In the genomic region with DNA sequence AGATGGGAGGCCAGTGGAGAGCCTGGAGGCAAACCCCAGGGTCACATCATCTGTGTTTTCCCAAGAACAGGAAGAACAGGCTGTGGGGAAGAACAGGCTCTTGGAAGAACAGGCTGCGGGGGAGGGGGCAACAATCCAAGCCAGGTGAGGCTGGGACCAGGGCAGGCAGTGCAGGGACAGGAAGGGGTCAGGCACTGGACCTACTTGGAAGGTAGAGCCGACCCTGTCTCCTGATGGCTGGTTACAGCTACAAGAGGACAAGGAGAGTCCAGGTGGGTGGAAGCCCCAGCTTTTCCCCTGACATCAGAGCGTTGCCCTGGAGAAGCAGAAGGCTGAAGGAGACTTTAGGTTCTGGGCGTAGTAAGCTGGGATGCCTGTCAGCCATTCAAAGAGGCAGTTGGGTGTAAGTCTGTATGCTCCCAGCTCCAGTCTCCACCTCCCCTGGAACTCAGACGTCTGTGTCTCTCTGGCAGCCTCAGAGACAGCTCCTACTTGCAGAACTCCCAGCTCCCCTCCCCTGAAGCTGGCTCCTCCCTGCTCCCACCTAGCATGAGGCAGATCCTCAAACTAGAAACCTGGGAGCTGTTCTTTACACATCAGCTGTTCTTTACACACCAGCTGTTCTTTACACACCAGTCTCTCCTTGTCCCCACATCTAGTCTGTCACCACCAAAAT, we compare ENCODE assay signal across 20 cellular contexts.
DNase-seq lines count a peak whose midpoint lies in the region; ATAC-seq, FAIRE-seq and TF ChIP-seq lines count a peak whose summit lies in the region.
"Had no signal": no experiment of that assay in that cellular context is flagged by ENCODE, and none has a peak within 500 bp of the region (broad histone marks: within the 10 kb centered on the region; RNA-seq: fewer than 3 reads in every experiment).

No MANE protein-coding gene starts in this region.

- CTCF ChIA-PET in Caco-2 (lab: Charles Lee) = interaction anchor here (0.6 to 1.4 kb wide), 2 partner anchors 13 to 512 kb away, joined by 3 to 7 read pairs; no protein-coding TSS in a partner anchor
- CTCF ChIA-PET in H1 (lab: Charles Lee; ENCODE audit: partially characterized antibody) = interaction anchor here (0.6 to 4.6 kb wide), 15 partner anchors 10 to 272 kb away, joined by 3 to 42 read pairs (median 4); no protein-coding TSS in a partner anchor

- H2BK120ac ChIP-seq in H1 (replicated peaks; ENCODE audit: low read depth, low read length) = no peak overlapping the region

- H3K79me2 ChIP-seq in H1 (ENCODE audit: control insufficient read depth in 1 of 2, insufficient read depth in 2 of 2, low read length in 2 of 2) = no peaks in the 10 kb centered on the region

- H3K9me3 ChIP-seq in Caco-2 (no peaks in the 10 kb centered on the region), H1 (ENCODE audit: insufficient read depth in 2 of 2, low read depth in 1 of 2, low read length in 1 of 2) (no peaks in the 10 kb centered on the region)
- H3K9me3 ChIP-seq: esophagus squamous epithelium, heart left ventricle had no signal

- no peak overlapping the region for H2BK12ac ChIP-seq in H1 (ENCODE audit: low read depth, low read length)

- H2BK5ac ChIP-seq in H1 (ENCODE audit: low read depth, low read length) = no peak overlapping the region

- H3K56ac ChIP-seq in H1 (replicated peaks; ENCODE audit: insufficient read length, low read depth, low read length) = no peak overlapping the region

- peaks cover 45% of the 10 kb centered on the region for H3K4me1 ChIP-seq in Caco-2
- H3K4me1 ChIP-seq in H1 (replicated peaks in 1 of 4; ENCODE audit: control insufficient read depth in 3 of 4, insufficient read depth in 4 of 4, low read length in 3 of 4) = peaks cover 0 to 6% (median 3%) of the 10 kb centered on the region in 4 experiments; a peak in 4 of 7 replicates

- H3K4me3 ChIP-seq in Caco-2 (ENCODE audit: low read depth, low read length) = no peak overlapping the region
- H3K4me3 ChIP-seq in H1 (ENCODE audit: extremely low read depth in 1 of 4, insufficient read depth in 2 of 4, low read depth in 3 of 4, low read length in 4 of 4) = no peak overlapping the region
- H3K4me3 ChIP-seq: esophagus squamous epithelium, heart left ventricle, K562 had no signal

- peaks cover 4% of the 10 kb centered on the region for H3K36me3 Mint-ChIP-seq in Caco-2 (ENCODE audit: insufficient read depth, unreplicated experiment)
- no peaks in the 10 kb centered on the region for H3K36me3 Mint-ChIP-seq in nephron progenitor cell (ENCODE audit: low read depth)
- H3K36me3 Mint-ChIP-seq in activated T-cell treated with anti-CD3 and anti-CD28 coated beads, Interleukin-2, amount 50 U/mL, for 24 hours (ENCODE audit: low read depth) = peaks cover 26% of the 10 kb centered on the region

- no peak overlapping the region for H3K4ac ChIP-seq in H1 (replicated peaks; ENCODE audit: insufficient read length, low read depth, low read length)

- no TSS peak for BruUV-seq in Caco-2 (replicated peaks; lab: Mats Ljungman, UMichigan)

- H3K27ac ChIP-seq in H1 (ENCODE audit: low read depth, low read length) = no peak overlapping the region
- H3K27ac ChIP-seq: esophagus squamous epithelium, heart left ventricle, HL-60 had no signal

- no peaks in the 10 kb centered on the region for H3K27me3 ChIP-seq in Caco-2 (replicated peaks; ENCODE audit: control insufficient read depth, insufficient read depth, low read length)
- H3K27me3 ChIP-seq in H1 (replicated peaks in 1 of 4; ENCODE audit: control insufficient read depth in 3 of 4, extremely low read depth in 1 of 4, insufficient read depth in 3 of 4, low read length in 3 of 4) = no peaks in the 10 kb centered on the region
- H3K27me3 ChIP-seq: esophagus squamous epithelium, heart left ventricle had no signal

- no peak overlapping the region for H4K91ac ChIP-seq in H1 (replicated peaks; ENCODE audit: insufficient read length, low read length)

- TF ChIP-seq EP300 in H1 (IDR thresholded peaks at IDR 0.05; ENCODE audit: borderline replicate concordance in 1 of 2, low read depth in 2 of 2, low read length in 2 of 2) = no peak

- no peak for TF ChIP-seq POLR2A in H1 (IDR thresholded peaks at IDR 0.05; ENCODE audit: control extremely low read depth in 1 of 2, low read depth in 2 of 2, low read length in 2 of 2)

- H2BK20ac ChIP-seq in H1 (ENCODE audit: low read length) = no peak overlapping the region

- no peaks in the 10 kb centered on the region for H3K27me3 Mint-ChIP-seq in Caco-2 (ENCODE audit: insufficient read depth, unreplicated experiment)
- peaks cover 58% of the 10 kb centered on the region for H3K27me3 Mint-ChIP-seq in nephron progenitor cell (ENCODE audit: low read depth, poor library complexity)
- no peaks in the 10 kb centered on the region for H3K27me3 Mint-ChIP-seq in activated T-cell treated with anti-CD3 and anti-CD28 coated beads, Interleukin-2, amount 50 U/mL, for 24 hours

- no peaks in the 10 kb centered on the region for H3K36me3 ChIP-seq in Caco-2 (ENCODE audit: control insufficient read depth, insufficient read depth, low read length)
- no peaks in the 10 kb centered on the region for H3K36me3 ChIP-seq in H1 (ENCODE audit: control insufficient read depth in 2 of 4, insufficient read depth in 4 of 4, low read length in 3 of 4)

- H4K20me1 ChIP-seq in H1 (replicated peaks in 1 of 2; ENCODE audit: control insufficient read depth in 1 of 2, insufficient read depth in 2 of 2, low read length in 2 of 2) = peaks cover 0 to 1% of the 10 kb centered on the region in 2 experiments

- H2AK5ac ChIP-seq in H1 (ENCODE audit: low read depth, low read length) = peak overlapping the region; percentile 59; the same call in 1 of the 2 replicates

- no peak for TF ChIP-seq CTCF in Caco-2 (IDR thresholded peaks at IDR 0.05; ENCODE audit: insufficient read depth in 1 of 2, low read depth in 1 of 2, low read length in 1 of 2, severe bottlenecking in 1 of 2, unreplicated experiment in 1 of 2)
- no peak for TF ChIP-seq CTCF in H1 (IDR thresholded peaks at IDR 0.05; ENCODE audit: control extremely low read depth in 1 of 3, insufficient read depth in 1 of 3, low read depth in 1 of 3, low read length in 3 of 3)
- no peak for TF ChIP-seq CTCF in nephron progenitor cell (IDR thresholded peaks at IDR 0.05)

- no peak overlapping the region for H2AFZ ChIP-seq in H1 (ENCODE audit: low read length)

- WGBS in H1 (ENCODE audit: extremely low coverage in 1 of 2, insufficient coverage in 1 of 2, insufficient read length in 1 of 2, insufficient replicate concordance in 2 of 2, low coverage in 1 of 2, low lambda C conversion rate in 2 of 2, missing lambda C conversion rate in 1 of 2), 2 experiments = 86% methylated on average over 5 of the region's 5 CpGs; no CpG with 5 or more reads in 1 of the 2 experiments

- intact Hi-C loops in Caco-2 (cut with micrococcal nuclease; ENCODE audit: unreplicated experiment) = no loop called here

- H4K8ac ChIP-seq in H1 (ENCODE audit: extremely low read depth, insufficient read depth, low read length) = no peak overlapping the region

- no peaks in the 10 kb centered on the region; the same call in 1 of the 2 replicates for H3K23me2 ChIP-seq in H1 (ENCODE audit: low read depth, low read length)

- H3K4me3 Mint-ChIP-seq in Caco-2 (ENCODE audit: unreplicated experiment) (peak overlapping the region; percentile 22), nephron progenitor cell (no peak overlapping the region)
- H3K4me3 Mint-ChIP-seq in activated T-cell treated with anti-CD3 and anti-CD28 coated beads, Interleukin-2, amount 50 U/mL, for 24 hours = no peak overlapping the region

- peak overlapping the region; percentile 19; the same call in 1 of the 2 replicates for H2BK15ac ChIP-seq in H1 (ENCODE audit: low read length)

- DNase-seq in Caco-2 (peak; percentile 82 to 86), NCI-H2171 treated with DMSO at 0.1 percent for 48 hours (lab: John Stamatoyannopoulos, UW) (peak; percentile 77), H1 (ENCODE audit: low read depth in 1 of 2, low spot score in 2 of 2) (no peak), nephron progenitor cell (no peak), NCI-H187 treated with DMSO at 0.1 percent for 48 hours (lab: John Stamatoyannopoulos, UW) (no peak), GM03348 (ENCODE audit: low spot score) (no peak)
- DNase-seq in activated T-cell treated with anti-CD3 and anti-CD28 coated beads, Interleukin-2, amount 50 U/mL, for 24 hours = no peak
- DNase-seq: activated CD8-positive, alpha-beta memory T cell treated with anti-CD3 and anti-CD28 coated beads for 24 hours; dermis blood vessel endothelial cell; esophagus squamous epithelium; heart left ventricle; NCI-H1105 treated with DMSO at 0.1 percent for 48 hours; NCI-H446 treated with DMSO at 0.1 percent for 48 hours; substantia nigra had no signal

- POLR2A ChIA-PET in Caco-2 (lab: Charles Lee) (no interaction called here), H1 (lab: Charles Lee; ENCODE audit: partially characterized antibody) (interaction anchor here (2.0 kb wide), 1 partner anchor 14 kb away, joined by 9 read pairs; no protein-coding TSS in a partner anchor)

- no peak overlapping the region for H3K18ac ChIP-seq in H1 (ENCODE audit: extremely low read depth, low read length)

- H3K14ac ChIP-seq in H1 (ENCODE audit: insufficient read length) = no peak overlapping the region

- H3K9me3 Mint-ChIP-seq in Caco-2 (ENCODE audit: unreplicated experiment) = no peaks in the 10 kb centered on the region
- H3K9me3 Mint-ChIP-seq in nephron progenitor cell = no peaks in the 10 kb centered on the region
- no peaks in the 10 kb centered on the region for H3K9me3 Mint-ChIP-seq in activated T-cell treated with anti-CD3 and anti-CD28 coated beads, Interleukin-2, amount 50 U/mL, for 24 hours

- H3K23ac ChIP-seq in H1 (ENCODE audit: insufficient read length) = no peak overlapping the region

- no peaks in the 10 kb centered on the region for H3K79me1 ChIP-seq in H1 (ENCODE audit: low read depth, low read length)

- H4K5ac ChIP-seq in H1 (ENCODE audit: insufficient read length, low read depth, low read length) = no peak overlapping the region

- TF ChIP-seq RAD21 in H1 (IDR thresholded peaks at IDR 0.05 in 1 of 2, conservative IDR thresholded peaks at IDR 0.05 in 1 of 2; ENCODE audit: low read depth in 2 of 2, low read length in 2 of 2) = no peak

- no peak for FAIRE-seq in H1 (lab: Jason Lieb, UNC)
- FAIRE-seq: astrocyte, GM19239, K562 had no signal

- no peak overlapping the region for H3K9ac ChIP-seq in H1 (replicated peaks in 1 of 4; ENCODE audit: extremely low read depth in 1 of 4, low read depth in 3 of 4, low read length in 3 of 4)

- H3K27ac Mint-ChIP-seq in Caco-2 (ENCODE audit: unreplicated experiment) (peak overlapping the region; percentile 22), nephron progenitor cell (peak overlapping the region; percentile 9)
- no peak overlapping the region for H3K27ac Mint-ChIP-seq in activated T-cell treated with anti-CD3 and anti-CD28 coated beads, Interleukin-2, amount 50 U/mL, for 24 hours

- ATAC-seq in GM18511 (IDR thresholded peaks at IDR 0.05; ENCODE audit: unreplicated experiment) = no peak
- ATAC-seq: heart left ventricle, K562, left lobe of liver had no signal

- no peak overlapping the region for H3K4me2 ChIP-seq in H1 (ENCODE audit: insufficient read depth in 1 of 2, low read depth in 2 of 2, low read length in 2 of 2)

- H3K4me1 Mint-ChIP-seq in Caco-2 (ENCODE audit: low read depth, unreplicated experiment) (peaks cover 48% of the 10 kb centered on the region), nephron progenitor cell (peaks cover 59% of the 10 kb centered on the region)
- no peaks in the 10 kb centered on the region for H3K4me1 Mint-ChIP-seq in activated T-cell treated with anti-CD3 and anti-CD28 coated beads, Interleukin-2, amount 50 U/mL, for 24 hours (ENCODE audit: low read depth)

Comparison
In these comparisons a context has a peak if more than half of its experiments do, and no peak if none do; other contexts are left out.
1. DNase-seq: peak in Caco-2 (2 of 2) and NCI-H2171 treated with DMSO at 0.1 percent for 48 hours (single experiment); none in H1 (0 of 2), nephron progenitor cell (single experiment), NCI-H187 treated with DMSO at 0.1 percent for 48 hours (single experiment), GM03348 (single experiment) and activated T-cell treated with anti-CD3 and anti-CD28 coated beads, Interleukin-2, amount 50 U/mL, for 24 hours (single experiment).